12 cellular contexts compared by ENCODE assay signal in the genomic region with DNA sequence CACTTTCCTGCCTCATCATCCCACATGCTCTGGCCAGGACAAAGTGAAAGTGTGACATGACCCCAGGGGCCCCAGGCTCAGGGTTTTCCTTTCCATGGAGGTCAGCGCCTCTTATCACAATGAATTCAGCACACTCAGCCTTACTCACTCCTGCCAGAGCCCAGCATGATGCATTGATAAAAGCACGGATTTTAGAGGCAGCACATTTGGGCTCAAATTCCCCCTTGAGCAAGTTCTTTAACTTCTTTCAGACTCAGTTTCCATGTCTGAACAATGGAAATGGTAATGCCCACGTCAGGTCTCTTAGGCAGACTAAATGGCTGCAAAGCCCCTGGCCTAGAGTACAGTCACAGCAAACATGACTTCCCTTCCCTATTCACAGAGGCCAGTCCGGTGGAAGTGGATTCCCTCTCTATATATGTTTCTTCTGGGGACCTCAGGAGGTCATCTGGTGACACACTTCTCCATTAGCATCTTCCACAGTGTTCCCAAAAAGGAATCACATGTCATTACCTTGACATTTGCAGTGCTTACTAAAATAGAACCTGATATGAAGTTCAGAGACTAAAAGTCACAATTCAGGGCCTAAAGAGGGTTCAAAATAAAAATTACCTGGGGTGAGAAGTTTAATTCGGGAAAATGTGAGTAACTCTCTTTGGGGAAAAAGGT. TPM values are rescaled to one million over a fixed set of nuclear protein-coding genes. Genes with fewer than 3 reads are reported as not detected.
DNase-seq lines count a peak whose midpoint lies in the region; ATAC-seq and TF ChIP-seq lines count a peak whose summit lies in the region.
"Had no signal": no experiment of that assay in that cellular context is flagged by ENCODE, and none has a peak within 500 bp of the region (broad histone marks: within the 10 kb centered on the region; RNA-seq: fewer than 3 reads in every experiment).

No MANE protein-coding gene starts in this region.

- peak overlapping the region; percentile 77 for H3K27ac ChIP-seq in DND-41 (ENCODE audit: low read length)
- H3K27ac ChIP-seq: thoracic aorta had no signal

- H3K4me1 ChIP-seq in DND-41 (ENCODE audit: insufficient read depth, low read length), result peaks cover 36% of the 10 kb centered on the region

- peaks cover 7% of the 10 kb centered on the region for H3K4me1 Mint-ChIP-seq in memory B cell
- H3K4me1 Mint-ChIP-seq: activated naive CD8-positive, alpha-beta T cell treated with anti-CD3 and anti-CD28 coated beads, Interleukin-2, amount 10 ng/mL, durations not matched to agents 7 days and 5 days had no signal

- no peak overlapping the region for H3K9ac ChIP-seq in DND-41 (ENCODE audit: low read depth, low read length)

- TF ChIP-seq CTCF in DND-41 (IDR thresholded peaks at IDR 0.05; ENCODE audit: borderline replicate concordance, extremely low read depth, low read length, poor library complexity, severe bottlenecking) (no peak), GM10266 (IDR thresholded peaks at IDR 0.05; ENCODE audit: control insufficient read depth, insufficient read depth, low read depth, missing control alignments) (no peak)

- peak overlapping the region; percentile 51; the same call in 1 of the 2 replicates for H3K4me2 ChIP-seq in DND-41 (ENCODE audit: insufficient read depth, low read length)

- DNase-seq in DND-41, result no peak
- DNase-seq in M059J (ENCODE audit: low read depth), result peak; percentile 39
- DNase-seq in dermis blood vessel endothelial cell, result peak; percentile 8
- no peak for DNase-seq in memory B cell (ENCODE audit: low spot score in 2 of 2)
- no peak for DNase-seq in GM10266 (ENCODE audit: extremely low spot score)
- DNase-seq in kidney tubule cell (ENCODE audit: low spot score), result no peak
- no peak for DNase-seq in NCI-H526 (lab: John Stamatoyannopoulos, UW)
- DNase-seq: activated naive CD8-positive, alpha-beta T cell treated with anti-CD3 and anti-CD28 coated beads, Interleukin-2, amount 10 ng/mL, durations not matched to agents 7 days and 5 days; NCI-H1105 treated with DMSO at 0.1 percent for 48 hours had no signal

- H3K4me3 ChIP-seq in DND-41 (ENCODE audit: low read depth in 1 of 2, low read length in 2 of 2), result no peak overlapping the region
- H3K4me3 ChIP-seq: thoracic aorta had no signal

- H3K27ac Mint-ChIP-seq in memory B cell, result peak overlapping the region; percentile 68
- H3K27ac Mint-ChIP-seq: activated naive CD8-positive, alpha-beta T cell treated with anti-CD3 and anti-CD28 coated beads, Interleukin-2, amount 10 ng/mL, durations not matched to agents 7 days and 5 days; dendritic cell treated with granulocyte-macrophage colony-stimulating factor and Interleukin-4, amounts not matched to agents 40 ng/mL and 50 ng/mL, for 4 days had no signal

- H3K9me3 ChIP-seq in DND-41 (ENCODE audit: insufficient read depth, low read length, severe bottlenecking), result no peaks in the 10 kb centered on the region
- H3K9me3 ChIP-seq: thoracic aorta had no signal

- no peaks in the 10 kb centered on the region for H3K36me3 ChIP-seq in DND-41 (ENCODE audit: insufficient read depth, low read length)
- H3K36me3 ChIP-seq: thoracic aorta had no signal

- no peaks in the 10 kb centered on the region for H3K27me3 ChIP-seq in DND-41 (ENCODE audit: insufficient read depth, low read length, poor library complexity)

- H3K9me3 Mint-ChIP-seq in memory B cell, result no peaks in the 10 kb centered on the region
- H3K9me3 Mint-ChIP-seq: activated naive CD8-positive, alpha-beta T cell treated with anti-CD3 and anti-CD28 coated beads, Interleukin-2, amount 10 ng/mL, durations not matched to agents 7 days and 5 days; dendritic cell treated with granulocyte-macrophage colony-stimulating factor and Interleukin-4, amounts not matched to agents 40 ng/mL and 50 ng/mL, for 4 days had no signal

- H3K36me3 Mint-ChIP-seq in memory B cell, result no peaks in the 10 kb centered on the region
- H3K36me3 Mint-ChIP-seq: activated naive CD8-positive, alpha-beta T cell treated with anti-CD3 and anti-CD28 coated beads, Interleukin-2, amount 10 ng/mL, durations not matched to agents 7 days and 5 days had no signal

- no peaks in the 10 kb centered on the region for H4K20me1 ChIP-seq in DND-41 (ENCODE audit: insufficient read depth, low read length)

- ATAC-seq in DND-41 (ENCODE audit: insufficient read depth, low read depth) (no peak), memory B cell (ENCODE audit: low read depth) (no peak), GM18870 (IDR thresholded peaks at IDR 0.05; ENCODE audit: unreplicated experiment) (no peak)

- H3K79me2 ChIP-seq in DND-41 (ENCODE audit: insufficient read depth, low read length), result no peaks in the 10 kb centered on the region

- H3K4me3 Mint-ChIP-seq in memory B cell, result no peak overlapping the region
- H3K4me3 Mint-ChIP-seq: activated naive CD8-positive, alpha-beta T cell treated with anti-CD3 and anti-CD28 coated beads, Interleukin-2, amount 10 ng/mL, durations not matched to agents 7 days and 5 days; dendritic cell treated with granulocyte-macrophage colony-stimulating factor and Interleukin-4, amounts not matched to agents 40 ng/mL and 50 ng/mL, for 4 days had no signal

- no peaks in the 10 kb centered on the region for H3K27me3 Mint-ChIP-seq in memory B cell
- H3K27me3 Mint-ChIP-seq: activated naive CD8-positive, alpha-beta T cell treated with anti-CD3 and anti-CD28 coated beads, Interleukin-2, amount 10 ng/mL, durations not matched to agents 7 days and 5 days had no signal

- no peak overlapping the region for H2AFZ ChIP-seq in DND-41 (ENCODE audit: low read depth, low read length)

RNA-seq across cellular contexts. Expression of a gene that starts 55.4 kb away (rescaled TPM):
- total RNA-seq in M059J (2014; rRNA removed; shearing (Covaris generic)), result not detected in 2 replicates
- total RNA-seq in dermis blood vessel endothelial cell, result 0.09 and 0.34 TPM in 2 replicates

Comparison
In these comparisons a context has a peak if more than half of its experiments do, and no peak if none do; other contexts are left out.
1. DNase-seq: peak in M059J (single experiment) and dermis blood vessel endothelial cell (single experiment); none in DND-41 (single experiment), memory B cell (0 of 2), GM10266 (single experiment), kidney tubule cell (single experiment) and NCI-H526 (0 of 2).